16 cellular contexts compared by ENCODE assay signal in genomic region chr12:104294845-104295674, GRCh38. TPM values are rescaled to one million over a fixed set of nuclear protein-coding genes. Genes with fewer than 3 reads are reported as not detected.
DNase-seq lines count a peak whose midpoint lies in the region; TF ChIP-seq lines count a peak whose summit lies in the region.
"Had no signal": no experiment of that assay in that cellular context is flagged by ENCODE, and none has a peak within 500 bp of the region (broad histone marks: within the 10 kb centered on the region; RNA-seq: fewer than 3 reads in every experiment).

No MANE protein-coding gene starts in this region.

- TF ChIP-seq CTCF in C4-2B (conservative IDR thresholded peaks at IDR 0.05) = no peak
- no peak for TF ChIP-seq CTCF in HFFc6 (IDR thresholded peaks at IDR 0.05)
- no peak for TF ChIP-seq CTCF in chondrocyte (IDR thresholded peaks at IDR 0.05)
- no peak for TF ChIP-seq CTCF in nephron progenitor cell (IDR thresholded peaks at IDR 0.05)
- TF ChIP-seq CTCF in GM10248 (IDR thresholded peaks at IDR 0.05; ENCODE audit: control extremely low read depth, extremely low read depth, low read depth, missing control alignments) = no peak

- no peak for DNase-seq in HFFc6
- DNase-seq in chondrocyte (ENCODE audit: low spot score) = no peak
- no peak for DNase-seq in nephron progenitor cell
- DNase-seq in HAP-1 (ENCODE audit: low spot score in 2 of 2) = no peak
- DNase-seq in central memory CD4-positive, alpha-beta T cell = no peak
- DNase-seq in GM10248 (ENCODE audit: extremely low spot score) = no peak
- DNase-seq in caudate nucleus (lab: John Stamatoyannopoulos, UW) = no peak
- DNase-seq: CD4-positive, alpha-beta T cell; foreskin melanocyte; NCI-H1436 treated with DMSO at 0.1 percent for 48 hours; NCI-H748 treated with DMSO at 0.1 percent for 48 hours; stimulated activated CD4-positive, alpha-beta T cell treated with anti-CD3 and anti-CD28 coated beads, Interleukin-4, amount 100 ng/mL, for 24 hours; stimulated activated naive CD4-positive, alpha-beta T cell treated with Interleukin-2 at 50 U/mL for 16 hours had no signal

- H3K4me1 Mint-ChIP-seq in HFFc6 (ENCODE audit: low read depth) (peaks cover 86% of the 10 kb centered on the region), chondrocyte (ENCODE audit: low read depth) (peaks cover 50% of the 10 kb centered on the region), nephron progenitor cell (peaks cover 36% of the 10 kb centered on the region)

- POLR2A ChIA-PET in GM10248 (lab: Yijun Ruan, JAX) = interaction anchor here (0.7 to 3.7 kb wide), 2 partner anchors 8 to 13 kb away, joined by 4 to 13 read pairs; no protein-coding TSS in a partner anchor

- in situ Hi-C loops in HAP-1 (cut with MboI; ENCODE audit: low sequenced_read_pairs) = no loop called here

- CTCF ChIA-PET in GM10248 (lab: Yijun Ruan, JAX) = interaction anchor here (1.2 to 1.6 kb wide), 2 partner anchors 8 to 331 kb away, joined by 3 read pairs; partner anchors contain the start of gene EID3

- peaks cover 51% of the 10 kb centered on the region for H3K27me3 Mint-ChIP-seq in HFFc6 (ENCODE audit: insufficient read depth)
- no peaks in the 10 kb centered on the region for H3K27me3 Mint-ChIP-seq in chondrocyte (ENCODE audit: low read depth)
- no peaks in the 10 kb centered on the region for H3K27me3 Mint-ChIP-seq in nephron progenitor cell (ENCODE audit: low read depth, poor library complexity)
- H3K27me3 Mint-ChIP-seq: CD4-positive, alpha-beta T cell; IgD-negative memory B cell had no signal

- H3K4me3 Mint-ChIP-seq in HFFc6 (peak overlapping the region; percentile 44), chondrocyte (ENCODE audit: unreplicated experiment) (no peak overlapping the region), nephron progenitor cell (no peak overlapping the region)
- H3K4me3 Mint-ChIP-seq: IgD-negative memory B cell had no signal

- H3K27ac ChIP-seq in C4-2B = peak overlapping the region; percentile 14; the same call in 1 of the 2 replicates
- no peak overlapping the region for H3K27ac ChIP-seq in caudate nucleus (ENCODE audit: low read depth, low read length)

- no peaks in the 10 kb centered on the region for H3K27me3 ChIP-seq in HAP-1 (ENCODE audit: low read depth)

- H3K4me3 ChIP-seq in HAP-1 = no peak overlapping the region

- peak overlapping the region; percentile 55 for H3K27ac Mint-ChIP-seq in HFFc6
- peak overlapping the region; percentile 87 for H3K27ac Mint-ChIP-seq in chondrocyte (ENCODE audit: unreplicated experiment)
- peak overlapping the region; percentile 27 for H3K27ac Mint-ChIP-seq in nephron progenitor cell
- H3K27ac Mint-ChIP-seq: CD4-positive, alpha-beta T cell had no signal

- peaks cover 21% of the 10 kb centered on the region for H3K4me1 ChIP-seq in HAP-1

- peaks cover 83% of the 10 kb centered on the region for H3K36me3 Mint-ChIP-seq in HFFc6 (ENCODE audit: low read depth)
- H3K36me3 Mint-ChIP-seq in chondrocyte (ENCODE audit: low read depth) = peaks cover 7% of the 10 kb centered on the region
- H3K36me3 Mint-ChIP-seq in nephron progenitor cell (ENCODE audit: low read depth) = peaks cover 79% of the 10 kb centered on the region

- H3K9me3 Mint-ChIP-seq in HFFc6 = no peaks in the 10 kb centered on the region; the same call in 1 of the 2 replicates
- H3K9me3 Mint-ChIP-seq in chondrocyte (ENCODE audit: low read depth) = no peaks in the 10 kb centered on the region
- H3K9me3 Mint-ChIP-seq in nephron progenitor cell = peaks cover 4% of the 10 kb centered on the region
- H3K9me3 Mint-ChIP-seq: activated naive CD4-positive, alpha-beta T cell treated with anti-CD3 and anti-CD28 coated beads, Interleukin-2, amount 50 U/mL, for 72 hours; CD4-positive, alpha-beta T cell; IgD-negative memory B cell had no signal

- peaks cover 66% of the 10 kb centered on the region for H3K36me3 ChIP-seq in HAP-1 (replicated peaks)

- no peaks in the 10 kb centered on the region for H3K9me3 ChIP-seq in HAP-1

RNA-seq across cellular contexts. Expression of gene EID3, which starts 8.5 kb away (rescaled TPM):
- total RNA-seq in HFFc6 (2021; fragmentation: NEBNext Ultra II Directional; extraction: Animal tissue kit (Norgen Biotek cat#: 25700)) = 1 to 10 TPM; 2.2 to 4.4 (median 4.1) TPM
- 1.3 to 1.8 TPM (median 1.5 TPM) in 3 replicates for total RNA-seq in chondrocyte

Comparison
In these comparisons a context has a peak if more than half of its experiments do, and no peak if none do; other contexts are left out.
1. H3K27ac Mint-ChIP-seq: peak in every context shown above with its lines; median percentile 87 in chondrocyte; 55 in HFFc6; 27 in nephron progenitor cell.